Comparison of ENCODE assay signal across 29 cellular contexts in genomic region chr13:61797397-61797796, GRCh38.
"Had no signal": no experiment of that assay in that cellular context is flagged by ENCODE, and none has a peak within 500 bp of the region (broad histone marks: within the 10 kb centered on the region; RNA-seq: fewer than 3 reads in every experiment).

No MANE protein-coding gene starts in this region.

- H3K4me3 ChIP-seq: colonic mucosa, coronary artery, dorsolateral prefrontal cortex, esophagus muscularis mucosa, esophagus squamous epithelium, gastrocnemius medialis, gastroesophageal sphincter, heart left ventricle, heart right ventricle, hepatocyte had no signal

- H3K27me3 ChIP-seq: colonic mucosa, esophagus muscularis mucosa, esophagus squamous epithelium, foreskin keratinocyte, gastrocnemius medialis, gastroesophageal sphincter, heart left ventricle, heart right ventricle, hepatocyte had no signal

- FAIRE-seq: colon, endometrium, endothelial cell of umbilical vein, frontal cortex had no signal

- DNase-seq: colonic mucosa; cortex of kidney; dermis blood vessel endothelial cell; dorsolateral prefrontal cortex; effector CD4-positive, alpha-beta T cell; effector CD8-positive, alpha-beta T cell; effector memory CD4-positive, alpha-beta T cell; effector memory CD8-positive, alpha-beta T cell; endodermal cell; erythroblast; esophagus squamous epithelium; foreskin fibroblast; foreskin keratinocyte; foreskin melanocyte; gastrocnemius medialis; glutamatergic neuron; head of caudate nucleus; heart left ventricle; heart right ventricle had no signal

- H3K4me1 ChIP-seq: colonic mucosa, esophagus muscularis mucosa, esophagus squamous epithelium, foreskin keratinocyte, gastrocnemius medialis, gastroesophageal sphincter, heart left ventricle, heart right ventricle had no signal

- H3K79me2 ChIP-seq: hepatocyte had no signal

- H3K27ac ChIP-seq: colonic mucosa, coronary artery, dorsolateral prefrontal cortex, epithelial cell of prostate, esophagus muscularis mucosa, esophagus squamous epithelium, foreskin keratinocyte, gastrocnemius medialis, gastroesophageal sphincter, heart left ventricle, heart right ventricle, hepatocyte had no signal

- H2AFZ ChIP-seq: hepatocyte had no signal

- ATAC-seq: effector memory CD8-positive, alpha-beta T cell; esophagus mucosa; foreskin keratinocyte; gastrocnemius medialis; gastroesophageal sphincter; heart left ventricle; heart right ventricle had no signal

- H3K4me2 ChIP-seq: hepatocyte had no signal

- H3K9me3 ChIP-seq: colonic mucosa, esophagus muscularis mucosa, esophagus squamous epithelium, gastrocnemius medialis, gastroesophageal sphincter, heart left ventricle had no signal

- H3K36me3 ChIP-seq: colonic mucosa, esophagus muscularis mucosa, esophagus squamous epithelium, gastrocnemius medialis, gastroesophageal sphincter, heart left ventricle, heart right ventricle had no signal
